21 cellular contexts compared by ENCODE assay signal in genomic region chr12:115336506-115336905, GRCh38.
"Had no signal": no experiment of that assay in that cellular context is flagged by ENCODE, and none has a peak within 500 bp of the region (broad histone marks: within the 10 kb centered on the region; RNA-seq: fewer than 3 reads in every experiment).

No MANE protein-coding gene starts in this region.

- H3K9me3 ChIP-seq: adrenal gland, body of pancreas had no signal

- ATAC-seq: activated CD4-positive, CD25-positive, alpha-beta regulatory T cell treated with anti-CD3 and anti-CD28 coated beads, Interleukin-2, amount 50 U/mL, for 24 hours; activated CD8-positive, alpha-beta T cell treated with anti-CD3 and anti-CD28 coated beads for 36 hours; activated T-cell treated with anti-CD3 and anti-CD28 coated beads, Interleukin-2, amount 50 U/mL, for 72 hours; body of pancreas; K562 had no signal

- H3K27me3 ChIP-seq: adrenal gland, body of pancreas had no signal

- H3K4me1 ChIP-seq: body of pancreas had no signal

- DNase-seq: activated CD4-positive, alpha-beta T cell treated with anti-CD3 and anti-CD28 coated beads for 4 hours; activated CD8-positive, alpha-beta memory T cell treated with anti-CD3 and anti-CD28 coated beads, Interleukin-2, amount 50 U/mL, for 4 hours; activated CD8-positive, alpha-beta T cell treated with anti-CD3 and anti-CD28 coated beads for 36 hours; activated gamma-delta T cell treated with Interleukin-2 at 50 U/mL for 16 hours; activated naive CD4-positive, alpha-beta T cell treated with anti-CD3 and anti-CD28 coated beads, Interleukin-2, amount 10 ng/mL, durations not matched to agents 7 days and 5 days; activated naive CD8-positive, alpha-beta T cell treated with anti-CD3 and anti-CD28 coated beads for 36 hours; activated T-cell treated with anti-CD3 and anti-CD28 coated beads, Interleukin-2, amount 50 U/mL, for 72 hours; adrenal gland; aorta; body of pancreas; Karpas-422; MM.1S; NCI-H146; NCI-H187 treated with DMSO at 0.1 percent for 48 hours; NCI-H2081 treated with DMSO at 0.1 percent for 48 hours; NCI-H446; NCI-H524; PC-9; SHP77 treated with DMSO at 0.1 percent for 48 hours had no signal

- H3K27ac ChIP-seq: adrenal gland, body of pancreas, PC-9 had no signal

- H2AFZ ChIP-seq: PC-9 had no signal

- H3K36me3 ChIP-seq: adrenal gland had no signal

- H3K4me2 ChIP-seq: PC-9 had no signal

- H3K4me3 ChIP-seq: adrenal gland, body of pancreas, K562, PC-9 had no signal
